Comparison of ENCODE assay signal across 8 cellular contexts in genomic region chr5:114362197-114362976, GRCh38. TPM values are rescaled to one million over a fixed set of nuclear protein-coding genes. Genes with fewer than 3 reads are reported as not detected.
DNase-seq lines count a peak whose midpoint lies in the region; ATAC-seq and TF ChIP-seq lines count a peak whose summit lies in the region.

No MANE protein-coding gene starts in this region.

- in situ Hi-C loops in astrocyte of the spinal cord (cut with HindIII; ENCODE audit: low sequenced_read_pairs) (no loop called here), transverse colon (cut with MboI; ENCODE audit: low pct_ligation_motif_present in 1 of 4, low pct_unique_long_range_greater_than_20kb in 1 of 4, low sequenced_read_pairs in 3 of 4) (no loop called here)

- WGBS in transverse colon (ENCODE audit: low coverage in 1 of 2), 2 donors, result 0% methylated on average over 35 of the region's 87 CpGs; no CpG with 5 or more reads in 1 of the 2 donors

- no peak for TF ChIP-seq EP300 in transverse colon (IDR thresholded peaks at IDR 0.05; ENCODE audit: low read depth)

- DNase-seq in AG08395 (ENCODE audit: low spot score), result peak; percentile 2
- no peak for DNase-seq in astrocyte of the spinal cord (ENCODE audit: low read depth, low spot score)
- no peak for DNase-seq in transverse colon
- DNase-seq in ecto neural progenitor cell (ENCODE audit: low spot score), result no peak
- DNase-seq in HCEC 1CT, result no peak

- no peaks in the 10 kb centered on the region for H3K9me3 ChIP-seq in transverse colon

- intact Hi-C loops in transverse colon (cut with DNase I; ENCODE audit: low total_unique reads), result no loop called here

- H3K27me3 ChIP-seq in layer of hippocampus (ENCODE audit: control insufficient read depth, insufficient read depth, low read length) (peaks cover 7% of the 10 kb centered on the region), transverse colon (peaks cover 76% of the 10 kb centered on the region)

- no peak for TF ChIP-seq POLR2A in transverse colon (IDR thresholded peaks at IDR 0.05)

- peak overlapping the region; percentile 42 for H3K4me3 ChIP-seq in astrocyte of the spinal cord (ENCODE audit: low read depth, low read length)
- H3K4me3 ChIP-seq in transverse colon, result peak overlapping the region; percentile 37 to 58 (median 48)

- H3K27ac ChIP-seq in layer of hippocampus (ENCODE audit: low read depth, low read length) (peak overlapping the region; percentile 30), transverse colon (peak overlapping the region; percentile 1 to 71 (median 27))

- no peaks in the 10 kb centered on the region for H3K36me3 ChIP-seq in transverse colon

- no peak for TF ChIP-seq CTCF in astrocyte of the spinal cord (IDR thresholded peaks at IDR 0.05; ENCODE audit: low read depth, low read length)
- no peak for TF ChIP-seq CTCF in transverse colon (IDR thresholded peaks at IDR 0.05)

- peaks cover 11 to 29% (median 20%) of the 10 kb centered on the region in 4 donors for H3K4me1 ChIP-seq in transverse colon

- ATAC-seq in GM18867 (IDR thresholded peaks at IDR 0.05; ENCODE audit: unreplicated experiment) (peak; percentile 24), HG03354 (IDR thresholded peaks at IDR 0.05; ENCODE audit: poor library complexity, severe bottlenecking, unreplicated experiment) (peak; percentile 21)

RNA-seq across cellular contexts. Expression of gene KCNN2, which starts 0.5 kb away (rescaled TPM):
- 1 to 10 TPM in 1 of 4 donors, under 1 TPM in 3; 0.16 to 5.8 (median 0.58) TPM for total RNA-seq in transverse colon
